Comparison of ENCODE assay signal across 2 cellular contexts in the genomic region with DNA sequence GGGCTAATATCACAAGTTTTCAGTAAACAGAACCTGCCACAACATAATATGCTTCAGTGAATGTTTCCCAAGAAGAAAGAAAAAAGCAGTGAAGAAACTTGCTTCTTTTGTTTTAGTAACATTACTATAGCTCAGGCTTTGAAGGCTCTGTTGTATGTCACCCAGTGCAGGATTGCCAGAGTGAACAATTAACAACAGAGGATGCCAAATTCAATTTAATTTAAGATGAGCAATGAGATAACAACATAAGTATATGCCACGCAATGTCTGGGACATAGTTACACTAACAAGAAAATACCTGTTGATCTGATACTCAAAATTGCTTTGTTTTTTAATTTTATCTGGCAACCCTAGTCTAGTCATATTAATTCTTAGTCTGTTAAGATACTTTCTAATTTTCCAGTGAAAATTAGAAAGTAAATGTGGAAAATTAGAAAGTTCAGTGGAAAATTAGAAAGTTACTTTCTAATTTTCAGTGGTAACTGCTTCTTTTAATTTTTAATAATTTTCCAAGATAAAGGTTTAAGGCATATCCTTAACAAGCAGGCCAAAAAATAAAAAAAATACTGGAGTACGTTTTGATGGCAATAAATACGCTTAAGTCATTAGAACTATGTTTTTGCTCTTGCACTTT.
A peak's percentile ranks its signal among the peaks of the same experiment; 100 is the strongest.
TF ChIP-seq lines count a peak whose summit lies in the region.

No MANE protein-coding gene starts in this region.

TF ChIP-seq in HEK293, 187 proteins besides CTCF, POLR2A, EP300 and RAD21 (continued from another document):
- TF ChIP-seq, protein P1, sequence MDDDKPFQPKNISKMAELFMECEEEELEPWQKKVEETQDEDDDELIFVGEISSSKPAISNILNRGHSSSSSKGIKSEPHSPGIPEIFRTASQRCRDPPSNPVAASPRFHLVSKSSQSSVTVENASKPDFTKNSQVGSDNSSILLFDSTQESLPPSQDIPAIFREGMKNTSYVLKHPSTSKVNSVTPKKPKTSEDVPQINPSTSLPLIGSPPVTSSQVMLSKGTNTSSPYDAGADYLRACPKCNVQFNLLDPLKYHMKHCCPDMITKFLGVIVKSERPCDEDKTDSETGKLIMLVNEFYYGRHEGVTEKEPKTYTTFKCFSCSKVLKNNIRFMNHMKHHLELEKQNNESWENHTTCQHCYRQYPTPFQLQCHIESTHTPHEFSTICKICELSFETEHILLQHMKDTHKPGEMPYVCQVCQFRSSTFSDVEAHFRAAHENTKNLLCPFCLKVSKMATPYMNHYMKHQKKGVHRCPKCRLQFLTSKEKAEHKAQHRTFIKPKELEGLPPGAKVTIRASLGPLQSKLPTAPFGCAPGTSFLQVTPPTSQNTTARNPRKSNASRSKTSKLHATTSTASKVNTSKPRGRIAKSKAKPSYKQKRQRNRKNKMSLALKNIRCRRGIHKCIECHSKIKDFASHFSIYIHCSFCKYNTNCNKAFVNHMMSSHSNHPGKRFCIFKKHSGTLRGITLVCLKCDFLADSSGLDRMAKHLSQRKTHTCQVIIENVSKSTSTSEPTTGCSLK (tag by site-specific recombination; IDR thresholded peaks at IDR 0.05) = no peak
- TF ChIP-seq ZNF624 (tag by site-specific recombination; IDR thresholded peaks at IDR 0.05) = no peak

TF ChIP-seq in SK-N-SH, 30 proteins besides CTCF, POLR2A, EP300 and RAD21 (continued from another document):
- TF ChIP-seq CHD2 (IDR thresholded peaks at IDR 0.05; ENCODE audit: low read length, partially characterized antibody) (peak; percentile 80), NFIC (IDR thresholded peaks at IDR 0.05; ENCODE audit: borderline replicate concordance) (peak; percentile 45; the same call in 1 of the 2 replicates), POLR2AphosphoS5 (IDR thresholded peaks at IDR 0.05; ENCODE audit: low read depth, low read length) (peak; percentile 79; the same call in 1 of the 2 replicates), SIN3A (IDR thresholded peaks at IDR 0.05; ENCODE audit: borderline replicate concordance, low read depth, low read length) (peak; percentile 62; the same call in 1 of the 2 replicates), GATA2 (CRISPR knock-in tag; IDR thresholded peaks at IDR 0.05) (peak; percentile 91)
